1 cellular context compared by ENCODE assay signal in the genomic region with DNA sequence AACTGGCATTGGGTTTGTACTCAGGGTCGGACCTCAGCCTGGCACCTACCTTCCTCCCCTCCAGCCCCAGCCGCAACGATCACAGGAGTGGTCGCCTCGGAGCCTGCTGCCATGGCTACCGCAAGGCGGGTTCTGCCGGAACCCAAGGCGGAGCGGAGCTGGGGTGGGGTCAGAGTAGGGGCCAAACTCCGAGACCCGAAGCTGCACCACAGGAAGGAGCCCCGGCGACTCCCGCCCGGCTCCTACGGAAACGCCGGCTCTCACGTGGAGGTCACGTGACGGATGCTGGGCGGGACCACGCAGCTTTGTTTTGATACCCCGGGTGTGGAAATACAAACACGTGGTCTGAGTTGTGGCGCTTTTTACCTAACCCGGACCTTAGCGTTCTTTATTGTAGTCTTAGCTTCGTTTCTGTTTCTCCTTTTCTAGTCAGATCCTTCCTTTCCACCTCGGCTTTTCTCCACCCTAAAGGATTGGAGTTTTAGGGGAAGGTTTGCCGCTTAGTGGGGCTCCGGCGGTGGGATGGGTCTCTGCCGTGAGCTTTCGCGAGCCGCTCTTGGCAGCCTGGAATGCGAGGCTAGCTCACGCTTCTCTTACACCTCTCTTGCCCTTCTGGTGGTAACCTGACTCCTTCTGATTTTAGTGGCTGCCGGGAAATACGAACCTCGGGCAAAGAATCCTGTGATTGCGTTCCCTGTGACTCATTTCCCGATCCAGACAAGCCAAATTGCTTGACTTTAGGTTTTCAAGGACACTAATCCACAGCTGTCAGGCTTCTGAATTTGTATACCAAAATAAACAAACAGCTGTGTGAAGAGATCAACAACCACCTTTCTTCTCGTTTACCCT.
A peak's percentile ranks its signal among the peaks of the same experiment; 100 is the strongest.
TF ChIP-seq lines count a peak whose summit lies in the region.

A gene with protein sequence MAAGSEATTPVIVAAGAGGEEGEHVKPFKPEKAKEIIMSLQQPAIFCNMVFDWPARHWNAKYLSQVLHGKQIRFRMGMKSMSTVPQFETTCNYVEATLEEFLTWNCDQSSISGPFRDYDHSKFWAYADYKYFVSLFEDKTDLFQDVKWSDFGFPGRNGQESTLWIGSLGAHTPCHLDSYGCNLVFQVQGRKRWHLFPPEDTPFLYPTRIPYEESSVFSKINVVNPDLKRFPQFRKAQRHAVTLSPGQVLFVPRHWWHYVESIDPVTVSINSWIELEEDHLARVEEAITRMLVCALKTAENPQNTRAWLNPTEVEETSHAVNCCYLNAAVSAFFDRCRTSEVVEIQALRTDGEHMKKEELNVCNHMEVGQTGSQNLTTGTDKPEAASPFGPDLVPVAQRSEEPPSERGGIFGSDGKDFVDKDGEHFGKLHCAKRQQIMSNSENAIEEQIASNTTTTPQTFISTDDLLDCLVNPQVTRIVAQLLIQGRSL (minus strand): TSS at position 264 of the 849 bp plus-strand sequence. CDS start 151 bp downstream, at position 113.

TF ChIP-seq in HepG2, 621 proteins besides CTCF, POLR2A, EP300 and RAD21 (continued from another document and continues in another):
- TF ChIP-seq ZBTB40 (IDR thresholded peaks at IDR 0.05) (no peak), ZBTB40 (CRISPR knock-in tag; IDR thresholded peaks at IDR 0.05) (peak; percentile 67), MIER2 (CRISPR knock-in tag; IDR thresholded peaks at IDR 0.05) (no peak), MAF1 (CRISPR knock-in tag; IDR thresholded peaks at IDR 0.05; ENCODE audit: borderline replicate concordance) (peak; percentile 78; the same call in 1 of the 2 replicates), ZKSCAN8 (CRISPR knock-in tag; IDR thresholded peaks at IDR 0.05; ENCODE audit: borderline replicate concordance) (no peak), KAT8 (CRISPR knock-in tag; IDR thresholded peaks at IDR 0.05) (peak; percentile 89), ARID4A (CRISPR knock-in tag; IDR thresholded peaks at IDR 0.05; ENCODE audit: borderline replicate concordance) (peak; percentile 94), ZNF530 (CRISPR knock-in tag; IDR thresholded peaks at IDR 0.05; ENCODE audit: low read depth) (no peak), TOE1 (CRISPR knock-in tag; IDR thresholded peaks at IDR 0.05) (0 out of 2 replicates have a peak, but pooled peaks have one; percentile 58), ZSCAN20 (CRISPR knock-in tag; IDR thresholded peaks at IDR 0.05; ENCODE audit: borderline replicate concordance) (no peak), ATM (IDR thresholded peaks at IDR 0.05; ENCODE audit: borderline replicate concordance) (no peak), FIP1L1 (IDR thresholded peaks at IDR 0.05; ENCODE audit: borderline replicate concordance, insufficient read depth, low read depth, low read length) (no peak), ZBTB10 (CRISPR knock-in tag; IDR thresholded peaks at IDR 0.05; ENCODE audit: borderline replicate concordance) (no peak), SP5 (CRISPR knock-in tag; IDR thresholded peaks at IDR 0.05; ENCODE audit: borderline replicate concordance, low read depth) (peak; percentile 61; the same call in 1 of the 2 replicates), ZNF597 (CRISPR knock-in tag; IDR thresholded peaks at IDR 0.05) (no peak), HMGA1 (CRISPR knock-in tag; conservative IDR thresholded peaks at IDR 0.05) (no peak), ZNF367 (CRISPR knock-in tag; IDR thresholded peaks at IDR 0.05; ENCODE audit: borderline replicate concordance) (no peak; the same call in 1 of the 2 replicates), AKAP8 (CRISPR knock-in tag; IDR thresholded peaks at IDR 0.05) (no peak), PITX1 (CRISPR knock-in tag; IDR thresholded peaks at IDR 0.05) (0 out of 2 replicates have a peak, but pooled peaks have one; percentile 35), GABPB1 (CRISPR knock-in tag; IDR thresholded peaks at IDR 0.05) (peak; percentile 92), ZNF513 (CRISPR knock-in tag; conservative IDR thresholded peaks at IDR 0.05) (no peak), SRSF9 (IDR thresholded peaks at IDR 0.05; ENCODE audit: borderline replicate concordance, insufficient read depth, low read depth, low read length, poor library complexity, severe bottlenecking) (no peak)
- TF ChIP-seq, protein P1, sequence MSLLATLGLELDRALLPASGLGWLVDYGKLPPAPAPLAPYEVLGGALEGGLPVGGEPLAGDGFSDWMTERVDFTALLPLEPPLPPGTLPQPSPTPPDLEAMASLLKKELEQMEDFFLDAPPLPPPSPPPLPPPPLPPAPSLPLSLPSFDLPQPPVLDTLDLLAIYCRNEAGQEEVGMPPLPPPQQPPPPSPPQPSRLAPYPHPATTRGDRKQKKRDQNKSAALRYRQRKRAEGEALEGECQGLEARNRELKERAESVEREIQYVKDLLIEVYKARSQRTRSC (CRISPR knock-in tag; IDR thresholded peaks at IDR 0.05; ENCODE audit: low read depth): no peak
